In the genomic region with DNA sequence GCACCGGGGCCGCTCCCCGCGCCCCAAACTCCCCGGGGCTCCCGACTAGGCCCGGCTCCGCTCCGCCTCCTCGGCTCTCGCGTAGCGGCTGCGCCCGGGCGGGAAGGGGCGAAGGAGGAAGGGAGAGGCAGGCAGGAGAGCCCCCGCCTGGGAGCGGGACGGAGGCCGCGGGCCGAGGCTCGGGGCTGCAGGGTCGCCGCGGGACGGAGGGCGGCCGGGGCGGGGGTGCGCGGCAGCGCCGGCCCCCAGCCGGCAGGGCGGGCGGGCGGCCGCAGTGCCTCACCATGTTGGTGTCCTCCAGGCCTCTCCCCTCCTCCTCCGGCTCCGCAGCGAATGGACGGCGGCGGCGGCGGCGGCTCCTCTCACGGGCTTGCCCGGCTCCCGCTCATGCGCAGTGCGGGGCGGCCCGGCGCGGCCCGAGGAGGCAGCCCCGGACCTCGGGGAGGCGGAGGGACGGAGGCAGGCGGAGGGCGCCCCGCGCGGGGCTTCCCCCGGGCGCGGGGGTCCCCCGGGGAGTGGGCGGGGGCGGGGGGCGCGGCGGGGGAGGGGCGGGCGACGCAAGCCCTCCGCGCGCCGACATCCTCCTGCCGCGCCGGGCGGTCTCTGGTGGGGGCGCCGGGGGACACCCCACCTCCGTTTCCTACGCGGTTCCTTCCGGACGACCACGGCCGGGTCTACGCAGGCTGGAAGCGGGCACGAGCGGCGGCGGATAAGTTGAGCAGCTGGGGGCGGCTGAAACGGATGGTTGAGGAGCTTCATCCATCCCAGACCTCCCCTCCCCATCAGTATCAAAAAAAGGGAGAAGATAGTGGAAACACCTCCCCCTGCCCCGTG, we compare ENCODE assay signal across 8 cellular contexts. TPM values are rescaled to one million over a fixed set of nuclear protein-coding genes. Genes with fewer than 3 reads are reported as not detected.
DNase-seq lines count a peak whose midpoint lies in the region; ATAC-seq, FAIRE-seq and TF ChIP-seq lines count a peak whose summit lies in the region.

A gene (minus strand): TSS at position 335 of the 834 bp plus-strand sequence. CDS start 49 bp downstream, at position 286.

- DNase-seq in D721Med (ENCODE audit: insufficient read length, low spot score) (peak; percentile 84), OCI-LY7 (ENCODE audit: low spot score) (peak; percentile 85), activated T-cell treated with anti-CD3 and anti-CD28 coated beads for 24 hours (ENCODE audit: low read depth) (peak; percentile 83), epithelial cell of esophagus (ENCODE audit: low read depth) (peak; percentile 89), mucosa of descending colon (peak; percentile 90 to 94 (median 93))
- DNase-seq in stimulated activated CD8-positive, alpha-beta memory T cell treated with anti-CD3 and anti-CD28 coated beads, Interleukin-4, amount 100 ng/mL, for 1 hour (ENCODE audit: low read depth in 2 of 2, low spot score in 1 of 2) = peak; percentile 71 to 73

- no peaks in the 10 kb centered on the region for H3K9me2 ChIP-seq in OCI-LY7 (ENCODE audit: insufficient read depth, low read length)

- H3K4me3 ChIP-seq in HUES48 (ENCODE audit: low read depth, low read length) (peak within 1 kb of the TSS; percentile 99), OCI-LY7 (ENCODE audit: low read depth, low read length, poor library complexity, severe bottlenecking) (peak within 1 kb of the TSS; percentile 91), epithelial cell of esophagus (ENCODE audit: low read length) (peak within 1 kb of the TSS; percentile 84), mucosa of descending colon (peak within 1 kb of the TSS; percentile 88)

- peaks cover 26% of the 10 kb centered on the region for H3K4me1 ChIP-seq in HUES48 (ENCODE audit: control insufficient read depth, insufficient read depth, low read length)
- peaks cover 37% of the 10 kb centered on the region for H3K4me1 ChIP-seq in OCI-LY7 (ENCODE audit: insufficient read depth, low read length, poor library complexity, severe bottlenecking)
- peaks cover 11% of the 10 kb centered on the region for H3K4me1 ChIP-seq in mucosa of descending colon (ENCODE audit: low read depth)

- no peak for TF ChIP-seq CTCF in D721Med (IDR thresholded peaks at IDR 0.05; ENCODE audit: insufficient read depth, missing control alignments)
- no peak for TF ChIP-seq CTCF in OCI-LY7 (conservative IDR thresholded peaks at IDR 0.05; ENCODE audit: low read length)
- no peak for TF ChIP-seq CTCF in epithelial cell of esophagus (IDR thresholded peaks at IDR 0.05; ENCODE audit: insufficient read depth, low read depth, low read length, missing control alignments)
- TF ChIP-seq CTCF in mucosa of descending colon (IDR thresholded peaks at IDR 0.05) = no peak

- peak within 1 kb of the TSS; percentile 79 for H3K27ac ChIP-seq in HUES48 (ENCODE audit: low read depth, low read length)
- H3K27ac ChIP-seq in OCI-LY7 (ENCODE audit: low read depth, low read length, poor library complexity, severe bottlenecking) = peak within 1 kb of the TSS; percentile 50

- peaks cover 22% of the 10 kb centered on the region; the same call in 1 of the 2 replicates for H4K20me1 ChIP-seq in OCI-LY7 (ENCODE audit: insufficient read depth, low read length)

- CTCF ChIA-PET in OCI-LY7 (lab: Charles Lee; ENCODE audit: unreplicated experiment) = interaction anchor here (1.1 kb wide), 1 partner anchor 21 kb away, joined by 4 read pairs; no protein-coding TSS in a partner anchor

- H3K4me2 ChIP-seq in OCI-LY7 (ENCODE audit: low read length) = peak within 1 kb of the TSS; percentile 95

- H3K27me3 ChIP-seq in HUES48 (ENCODE audit: control insufficient read depth, insufficient read depth, low read length) = no peaks in the 10 kb centered on the region

- H2AFZ ChIP-seq in OCI-LY7 (ENCODE audit: low read length) = peak within 1 kb of the TSS; percentile 93

- FAIRE-seq in D721Med (lab: Jason Lieb, UNC) = no peak

- H3K36me3 ChIP-seq in HUES48 (ENCODE audit: control insufficient read depth, insufficient read depth, low read length) = no peaks in the 10 kb centered on the region
- no peaks in the 10 kb centered on the region for H3K36me3 ChIP-seq in OCI-LY7 (ENCODE audit: insufficient read depth, low read length)
- no peaks in the 10 kb centered on the region for H3K36me3 ChIP-seq in mucosa of descending colon (ENCODE audit: low read depth)

- H3K9me3 ChIP-seq in HUES48 (ENCODE audit: control insufficient read depth, insufficient read depth, low read length) (no peaks in the 10 kb centered on the region), OCI-LY7 (ENCODE audit: low read length) (no peaks in the 10 kb centered on the region), mucosa of descending colon (no peaks in the 10 kb centered on the region)

- no TSS peak for BruUV-seq in OCI-LY7 (replicated peaks; lab: Mats Ljungman, UMichigan)

- peaks cover 43% of the 10 kb centered on the region for H3K79me2 ChIP-seq in OCI-LY7 (ENCODE audit: insufficient read depth, low read depth, low read length)

- POLR2A ChIA-PET in OCI-LY7 (lab: Charles Lee) = interaction anchor here (0.5 to 1.5 kb wide), 3 partner anchors 10 to 1165 kb away, joined by 3 to 6 read pairs (median 3); no protein-coding TSS in a partner anchor

- H3K9ac ChIP-seq in HUES48 (ENCODE audit: low read depth, low read length) = peak within 1 kb of the TSS; percentile 69

- ATAC-seq in GM21390 (IDR thresholded peaks at IDR 0.05; ENCODE audit: unreplicated experiment) (peak; percentile 90), mucosa of descending colon (peak; percentile 97)

- intact Hi-C loops in OCI-LY7 (cut with micrococcal nuclease; ENCODE audit: unreplicated experiment) = no loop called here
- intact Hi-C loops in mucosa of descending colon (cut with DNase I, micrococcal nuclease) = no loop called here

RNA-seq across cellular contexts. Expression of the gene that starts here (rescaled TPM):
- total RNA-seq in OCI-LY7 (2014; rRNA removed; shearing (Covaris generic)) = 12.7 and 19.4 TPM in 2 replicates
- total RNA-seq in OCI-LY7 (2022) (43.9 and 44.0 TPM in 2 replicates), mucosa of descending colon (10 to 100 TPM; 37.5 to 62.0 (median 40.5) TPM)

Comparison
In these comparisons a context has a peak if more than half of its experiments do, and no peak if none do; other contexts are left out.
1. Peak in every context shown above with its lines: DNase-seq, ATAC-seq, H3K4me3 ChIP-seq and H3K27ac ChIP-seq.